In the genomic region with DNA sequence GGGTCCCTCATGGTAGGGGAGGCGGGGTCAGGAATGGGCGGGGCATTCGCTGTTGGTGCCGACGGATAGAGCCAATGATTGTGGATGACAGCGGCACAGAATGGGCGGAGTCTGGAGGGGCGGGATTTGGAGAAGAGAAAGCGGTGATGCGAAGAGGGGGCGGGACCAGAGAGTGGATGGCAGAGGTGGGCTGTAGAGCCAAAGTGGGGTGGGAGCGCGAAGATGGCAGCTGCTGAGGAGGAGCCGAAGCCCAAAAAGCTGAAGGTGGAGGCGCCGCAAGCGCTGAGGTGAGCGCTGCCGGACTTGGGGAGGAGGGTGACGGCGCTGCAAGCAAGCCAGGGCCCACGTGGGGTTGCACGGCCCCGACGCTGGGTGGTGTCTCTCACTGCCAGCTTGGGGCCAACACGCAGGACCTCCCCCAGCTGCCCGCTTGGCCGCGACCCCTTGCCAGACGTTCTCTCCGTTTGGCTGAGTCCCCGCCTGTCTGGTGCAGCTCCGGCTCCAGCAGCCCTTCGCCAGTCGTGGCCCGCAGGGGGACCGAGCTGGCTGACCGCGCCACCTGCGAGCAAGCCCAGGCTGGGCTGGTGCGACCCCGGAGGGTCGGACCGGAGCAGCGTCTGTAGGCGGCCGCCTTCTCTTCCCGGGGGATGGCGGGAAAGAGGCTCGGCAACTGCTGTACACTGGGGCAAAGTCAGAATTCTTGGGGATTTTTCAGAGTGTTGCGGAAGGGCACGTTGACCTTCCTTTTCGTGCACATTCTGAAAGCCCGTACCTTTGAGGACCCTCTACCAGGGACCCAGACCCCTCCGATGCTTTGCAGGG, we compare ENCODE assay signal across 1 cellular context.
TF ChIP-seq lines count a peak whose summit lies in the region.

TSS of gene ADK (plus strand) at position 165 of the 822 bp plus-strand sequence. CDS start at position 223, 58 bp downstream.

TF ChIP-seq in HepG2, 621 proteins besides CTCF, POLR2A, EP300 and RAD21 (continued from another document and continues in another):
- TF ChIP-seq PHF21A (CRISPR knock-in tag; IDR thresholded peaks at IDR 0.05), result no peak
- TF ChIP-seq AFF4 (CRISPR knock-in tag; IDR thresholded peaks at IDR 0.05), result no peak
- TF ChIP-seq, protein P1, sequence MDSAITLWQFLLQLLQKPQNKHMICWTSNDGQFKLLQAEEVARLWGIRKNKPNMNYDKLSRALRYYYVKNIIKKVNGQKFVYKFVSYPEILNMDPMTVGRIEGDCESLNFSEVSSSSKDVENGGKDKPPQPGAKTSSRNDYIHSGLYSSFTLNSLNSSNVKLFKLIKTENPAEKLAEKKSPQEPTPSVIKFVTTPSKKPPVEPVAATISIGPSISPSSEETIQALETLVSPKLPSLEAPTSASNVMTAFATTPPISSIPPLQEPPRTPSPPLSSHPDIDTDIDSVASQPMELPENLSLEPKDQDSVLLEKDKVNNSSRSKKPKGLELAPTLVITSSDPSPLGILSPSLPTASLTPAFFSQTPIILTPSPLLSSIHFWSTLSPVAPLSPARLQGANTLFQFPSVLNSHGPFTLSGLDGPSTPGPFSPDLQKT (CRISPR knock-in tag; IDR thresholded peaks at IDR 0.05; ENCODE audit: borderline replicate concordance), result no peak
- TF ChIP-seq TAF15 (IDR thresholded peaks at IDR 0.05; ENCODE audit: low read depth, low read length, poor library complexity, severe bottlenecking), result no peak
- no peak for TF ChIP-seq ZFP41 (CRISPR knock-in tag; IDR thresholded peaks at IDR 0.05; ENCODE audit: borderline replicate concordance)
- no peak for TF ChIP-seq ZNF333 (CRISPR knock-in tag; IDR thresholded peaks at IDR 0.05; ENCODE audit: borderline replicate concordance)
- peak; percentile 57; the same call in 1 of the 2 replicates for TF ChIP-seq NFYB (CRISPR knock-in tag; IDR thresholded peaks at IDR 0.05)
- no peak for TF ChIP-seq ZBTB33 (CRISPR knock-in tag; IDR thresholded peaks at IDR 0.05)
- TF ChIP-seq ATF7-NPFF (CRISPR knock-in tag; IDR thresholded peaks at IDR 0.05; ENCODE audit: low read depth), result no peak; the same call in 1 of the 2 replicates
- no peak for TF ChIP-seq SOX5 (CRISPR knock-in tag; IDR thresholded peaks at IDR 0.05; ENCODE audit: borderline replicate concordance)
- no peak for TF ChIP-seq NR1H2 (CRISPR knock-in tag; IDR thresholded peaks at IDR 0.05; ENCODE audit: borderline replicate concordance, low read depth)
- no peak for TF ChIP-seq HOXA7 (CRISPR knock-in tag; IDR thresholded peaks at IDR 0.05)
- TF ChIP-seq ZNF788 (CRISPR knock-in tag; IDR thresholded peaks at IDR 0.05; ENCODE audit: borderline replicate concordance), result 0 out of 2 replicates have a peak, but pooled peaks have one; percentile 9
- TF ChIP-seq JDP2 (CRISPR knock-in tag; IDR thresholded peaks at IDR 0.05; ENCODE audit: borderline replicate concordance), result no peak
- no peak for TF ChIP-seq U2AF2 (IDR thresholded peaks at IDR 0.05; ENCODE audit: low read depth, low read length)
- TF ChIP-seq, protein P2, sequence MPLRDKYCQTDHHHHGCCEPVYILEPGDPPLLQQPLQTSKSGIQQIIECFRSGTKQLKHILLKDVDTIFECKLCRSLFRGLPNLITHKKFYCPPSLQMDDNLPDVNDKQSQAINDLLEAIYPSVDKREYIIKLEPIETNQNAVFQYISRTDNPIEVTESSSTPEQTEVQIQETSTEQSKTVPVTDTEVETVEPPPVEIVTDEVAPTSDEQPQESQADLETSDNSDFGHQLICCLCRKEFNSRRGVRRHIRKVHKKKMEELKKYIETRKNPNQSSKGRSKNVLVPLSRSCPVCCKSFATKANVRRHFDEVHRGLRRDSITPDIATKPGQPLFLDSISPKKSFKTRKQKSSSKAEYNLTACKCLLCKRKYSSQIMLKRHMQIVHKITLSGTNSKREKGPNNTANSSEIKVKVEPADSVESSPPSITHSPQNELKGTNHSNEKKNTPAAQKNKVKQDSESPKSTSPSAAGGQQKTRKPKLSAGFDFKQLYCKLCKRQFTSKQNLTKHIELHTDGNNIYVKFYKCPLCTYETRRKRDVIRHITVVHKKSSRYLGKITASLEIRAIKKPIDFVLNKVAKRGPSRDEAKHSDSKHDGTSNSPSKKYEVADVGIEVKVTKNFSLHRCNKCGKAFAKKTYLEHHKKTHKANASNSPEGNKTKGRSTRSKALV (CRISPR knock-in tag; IDR thresholded peaks at IDR 0.05), result peak; percentile 36; the same call in 1 of the 2 replicates
- no peak for TF ChIP-seq PHF5A (CRISPR knock-in tag; IDR thresholded peaks at IDR 0.05; ENCODE audit: low read depth, unreplicated experiment)
- TF ChIP-seq, protein P3, sequence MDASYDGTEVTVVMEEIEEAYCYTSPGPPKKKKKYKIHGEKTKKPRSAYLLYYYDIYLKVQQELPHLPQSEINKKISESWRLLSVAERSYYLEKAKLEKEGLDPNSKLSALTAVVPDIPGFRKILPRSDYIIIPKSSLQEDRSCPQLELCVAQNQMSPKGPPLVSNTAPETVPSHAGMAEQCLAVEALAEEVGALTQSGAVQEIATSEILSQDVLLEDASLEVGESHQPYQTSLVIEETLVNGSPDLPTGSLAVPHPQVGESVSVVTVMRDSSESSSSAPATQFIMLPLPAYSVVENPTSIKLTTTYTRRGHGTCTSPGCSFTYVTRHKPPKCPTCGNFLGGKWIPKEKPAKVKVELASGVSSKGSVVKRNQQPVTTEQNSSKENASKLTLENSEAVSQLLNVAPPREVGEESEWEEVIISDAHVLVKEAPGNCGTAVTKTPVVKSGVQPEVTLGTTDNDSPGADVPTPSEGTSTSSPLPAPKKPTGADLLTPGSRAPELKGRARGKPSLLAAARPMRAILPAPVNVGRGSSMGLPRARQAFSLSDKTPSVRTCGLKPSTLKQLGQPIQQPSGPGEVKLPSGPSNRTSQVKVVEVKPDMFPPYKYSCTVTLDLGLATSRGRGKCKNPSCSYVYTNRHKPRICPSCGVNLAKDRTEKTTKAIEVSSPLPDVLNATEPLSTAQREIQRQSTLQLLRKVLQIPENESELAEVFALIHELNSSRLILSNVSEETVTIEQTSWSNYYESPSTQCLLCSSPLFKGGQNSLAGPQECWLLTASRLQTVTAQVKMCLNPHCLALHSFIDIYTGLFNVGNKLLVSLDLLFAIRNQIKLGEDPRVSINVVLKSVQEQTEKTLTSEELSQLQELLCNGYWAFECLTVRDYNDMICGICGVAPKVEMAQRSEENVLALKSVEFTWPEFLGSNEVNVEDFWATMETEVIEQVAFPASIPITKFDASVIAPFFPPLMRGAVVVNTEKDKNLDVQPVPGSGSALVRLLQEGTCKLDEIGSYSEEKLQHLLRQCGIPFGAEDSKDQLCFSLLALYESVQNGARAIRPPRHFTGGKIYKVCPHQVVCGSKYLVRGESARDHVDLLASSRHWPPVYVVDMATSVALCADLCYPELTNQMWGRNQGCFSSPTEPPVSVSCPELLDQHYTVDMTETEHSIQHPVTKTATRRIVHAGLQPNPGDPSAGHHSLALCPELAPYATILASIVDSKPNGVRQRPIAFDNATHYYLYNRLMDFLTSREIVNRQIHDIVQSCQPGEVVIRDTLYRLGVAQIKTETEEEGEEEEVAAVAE (CRISPR knock-in tag; IDR thresholded peaks at IDR 0.05; ENCODE audit: borderline replicate concordance), result no peak
- peak; percentile 61; the same call in 1 of the 2 replicates for TF ChIP-seq HIVEP1 (CRISPR knock-in tag; IDR thresholded peaks at IDR 0.05)
- peak; percentile 22 for TF ChIP-seq YY1 (IDR thresholded peaks at IDR 0.05; ENCODE audit: insufficient read depth, insufficient replicate concordance, low read depth, low read length)
- TF ChIP-seq SUZ12 (IDR thresholded peaks at IDR 0.05; ENCODE audit: low read depth, low read length), result no peak
- TF ChIP-seq SNAPC2 (CRISPR knock-in tag; IDR thresholded peaks at IDR 0.05), result no peak
- no peak for TF ChIP-seq ZZZ3 (CRISPR knock-in tag; IDR thresholded peaks at IDR 0.05; ENCODE audit: borderline replicate concordance)
- peak; percentile 70; the same call in 1 of the 2 replicates for TF ChIP-seq ZNF232 (CRISPR knock-in tag; IDR thresholded peaks at IDR 0.05; ENCODE audit: borderline replicate concordance)
- TF ChIP-seq ZBTB42 (CRISPR knock-in tag; IDR thresholded peaks at IDR 0.05), result no peak
- TF ChIP-seq ZNF354B (CRISPR knock-in tag; IDR thresholded peaks at IDR 0.05), result 0 out of 2 replicates have a peak, but pooled peaks have one; percentile 3
- no peak for TF ChIP-seq CENPT (CRISPR knock-in tag; IDR thresholded peaks at IDR 0.05; ENCODE audit: low read depth)
- TF ChIP-seq, protein P4, sequence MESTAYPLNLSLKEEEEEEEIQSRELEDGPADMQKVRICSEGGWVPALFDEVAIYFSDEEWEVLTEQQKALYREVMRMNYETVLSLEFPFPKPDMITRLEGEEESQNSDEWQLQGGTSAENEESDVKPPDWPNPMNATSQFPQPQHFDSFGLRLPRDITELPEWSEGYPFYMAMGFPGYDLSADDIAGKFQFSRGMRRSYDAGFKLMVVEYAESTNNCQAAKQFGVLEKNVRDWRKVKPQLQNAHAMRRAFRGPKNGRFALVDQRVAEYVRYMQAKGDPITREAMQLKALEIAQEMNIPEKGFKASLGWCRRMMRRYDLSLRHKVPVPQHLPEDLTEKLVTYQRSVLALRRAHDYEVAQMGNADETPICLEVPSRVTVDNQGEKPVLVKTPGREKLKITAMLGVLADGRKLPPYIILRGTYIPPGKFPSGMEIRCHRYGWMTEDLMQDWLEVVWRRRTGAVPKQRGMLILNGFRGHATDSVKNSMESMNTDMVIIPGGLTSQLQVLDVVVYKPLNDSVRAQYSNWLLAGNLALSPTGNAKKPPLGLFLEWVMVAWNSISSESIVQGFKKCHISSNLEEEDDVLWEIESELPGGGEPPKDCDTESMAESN (CRISPR knock-in tag; conservative IDR thresholded peaks at IDR 0.05), result peak; percentile 88
- no peak for TF ChIP-seq FOXJ3 (CRISPR knock-in tag; IDR thresholded peaks at IDR 0.05; ENCODE audit: borderline replicate concordance)
- TF ChIP-seq ZNF414 (CRISPR knock-in tag; IDR thresholded peaks at IDR 0.05), result peak; percentile 29; the same call in 1 of the 2 replicates
- TF ChIP-seq ZSCAN21 (CRISPR knock-in tag; IDR thresholded peaks at IDR 0.05; ENCODE audit: borderline replicate concordance), result no peak
- no peak for TF ChIP-seq THAP8 (CRISPR knock-in tag; IDR thresholded peaks at IDR 0.05; ENCODE audit: borderline replicate concordance)
- TF ChIP-seq, protein P5, sequence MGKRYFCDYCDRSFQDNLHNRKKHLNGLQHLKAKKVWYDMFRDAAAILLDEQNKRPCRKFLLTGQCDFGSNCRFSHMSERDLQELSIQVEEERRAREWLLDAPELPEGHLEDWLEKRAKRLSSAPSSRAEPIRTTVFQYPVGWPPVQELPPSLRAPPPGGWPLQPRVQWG (CRISPR knock-in tag; IDR thresholded peaks at IDR 0.05; ENCODE audit: borderline replicate concordance, low read depth), result no peak
